31 cellular contexts compared by ENCODE assay signal in the genomic region with DNA sequence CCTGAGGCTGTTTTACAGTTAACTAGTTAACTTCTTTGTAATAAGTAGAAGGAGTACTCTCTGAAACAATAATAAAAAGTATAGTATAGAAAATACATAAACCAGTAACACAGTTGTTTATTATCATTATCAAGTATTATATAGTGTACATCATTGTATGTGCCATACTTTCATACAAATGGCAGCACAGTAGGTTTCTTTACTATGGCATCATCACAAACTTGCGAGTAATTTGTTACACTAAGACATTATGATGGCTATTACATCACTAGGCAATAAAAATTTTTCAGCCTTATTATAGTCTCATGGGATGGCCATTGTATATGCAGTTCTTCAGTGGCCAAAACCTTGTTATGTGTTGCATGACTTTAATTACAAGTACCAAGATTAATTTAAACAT.
A peak's percentile ranks its signal among the peaks of the same experiment; 100 is the strongest.
DNase-seq lines count a peak whose midpoint lies in the region; ATAC-seq and TF ChIP-seq lines count a peak whose summit lies in the region.
"Had no signal": no experiment of that assay in that cellular context is flagged by ENCODE, and none has a peak within 500 bp of the region (broad histone marks: within the 10 kb centered on the region; RNA-seq: fewer than 3 reads in every experiment).

No MANE protein-coding gene starts in this region.

- no peak overlapping the region for H3K9ac ChIP-seq in SU-DHL-6 (ENCODE audit: low read length)
- H3K9ac ChIP-seq: BLaER1; BLaER1 treated with 17β-estradiol and CSF1 and Interleukin-3, amounts not matched to agents 10 nM and 100 nM had no signal

- POLR2A ChIA-PET in HEK293 (lab: Yijun Ruan, JAX): no interaction called here
- POLR2A ChIA-PET in HEK293T (lab: Yijun Ruan, JAX): no interaction called here

- H3K27me3 ChIP-seq in RWPE2 (ENCODE audit: insufficient read depth, poor library complexity, severe bottlenecking): no peaks in the 10 kb centered on the region
- no peaks in the 10 kb centered on the region for H3K27me3 ChIP-seq in SU-DHL-6 (ENCODE audit: low read length)
- no peaks in the 10 kb centered on the region for H3K27me3 ChIP-seq in upper lobe of right lung
- H3K27me3 ChIP-seq: BE2C; BLaER1; BLaER1 treated with 17β-estradiol and CSF1 and Interleukin-3, amounts not matched to agents 10 nM and 100 nM had no signal

- DNase-seq in HEK293T (ENCODE audit: extremely low spot score): no peak
- DNase-seq in RWPE2 (ENCODE audit: low spot score): no peak
- DNase-seq in AML-193 (lab: John Stamatoyannopoulos, UW): no peak
- no peak for DNase-seq in upper lobe of right lung
- DNase-seq: 8988T; ACHN; BE2C; C1 segment of cervical spinal cord; Caco-2; Calu3; CD4-positive, alpha-beta memory T cell; CD4-positive, alpha-beta T cell; CD4-positive, CD25-positive, alpha-beta regulatory T cell; CD8-positive, alpha-beta memory T cell; CD8-positive, alpha-beta T cell; COR-L47; DMS 273 treated with DMSO at 0.1 percent for 48 hours; DMS153; DMS79; DMS79 treated with DMSO at 0.1 percent for 48 hours; DND-41; EL had no signal

- H3K9me3 ChIP-seq in HEK293 (ENCODE audit: control insufficient read depth, insufficient read depth, low read depth, low read length) (no peaks in the 10 kb centered on the region), RWPE2 (ENCODE audit: severe bottlenecking) (no peaks in the 10 kb centered on the region), SU-DHL-6 (ENCODE audit: insufficient read depth, low read length) (no peaks in the 10 kb centered on the region), upper lobe of right lung (no peaks in the 10 kb centered on the region)
- H3K9me3 ChIP-seq: A549; BE2C; BLaER1; BLaER1 treated with 17β-estradiol and CSF1 and Interleukin-3, amounts not matched to agents 10 nM and 100 nM; Caco-2 had no signal

- H3K79me2 ChIP-seq in SU-DHL-6 (ENCODE audit: insufficient read depth, low read length): no peaks in the 10 kb centered on the region

- CTCF ChIA-PET in HEK293 (lab: Yijun Ruan, JAX): no interaction called here
- CTCF ChIA-PET in HEK293T (lab: Yijun Ruan, JAX): no interaction called here

- H3K4me3 ChIP-seq in HEK293 (ENCODE audit: low read depth, low read length) (no peak overlapping the region), RWPE2 (ENCODE audit: severe bottlenecking) (no peak overlapping the region), SU-DHL-6 (ENCODE audit: insufficient read depth, low read length, poor library complexity, severe bottlenecking) (no peak overlapping the region), upper lobe of right lung (no peak overlapping the region)
- H3K4me3 ChIP-seq: A549; BLaER1; BLaER1 treated with 17β-estradiol and CSF1 and Interleukin-3, amounts not matched to agents 10 nM and 100 nM had no signal

- H3K36me3 ChIP-seq in HEK293 (ENCODE audit: control insufficient read depth in 2 of 2, insufficient read depth in 1 of 2, low read length in 2 of 2) (no peaks in the 10 kb centered on the region), RWPE2 (ENCODE audit: low read depth) (no peaks in the 10 kb centered on the region), SU-DHL-6 (ENCODE audit: low read length) (no peaks in the 10 kb centered on the region), upper lobe of right lung (no peaks in the 10 kb centered on the region)
- H3K36me3 ChIP-seq: BE2C; BLaER1; BLaER1 treated with 17β-estradiol and CSF1 and Interleukin-3, amounts not matched to agents 10 nM and 100 nM had no signal

- H3K4me2 ChIP-seq in SU-DHL-6 (ENCODE audit: low read depth, low read length, poor library complexity, severe bottlenecking): no peak overlapping the region
- H3K4me2 ChIP-seq: A549; BLaER1; BLaER1 treated with 17β-estradiol and CSF1 and Interleukin-3, amounts not matched to agents 10 nM and 100 nM had no signal

- no peaks in the 10 kb centered on the region for H3K9me2 ChIP-seq in SU-DHL-6 (replicated peaks; ENCODE audit: insufficient read depth, low read length)

- TF ChIP-seq CTCF in HEK293 (tag by site-specific recombination; IDR thresholded peaks at IDR 0.05) (no peak), RWPE2 (IDR thresholded peaks at IDR 0.05; ENCODE audit: poor library complexity, severe bottlenecking) (peak; percentile 30), SU-DHL-6 (IDR thresholded peaks at IDR 0.05; ENCODE audit: insufficient read depth, low read length, poor library complexity, severe bottlenecking) (no peak), upper lobe of right lung (IDR thresholded peaks at IDR 0.05) (no peak)

- intact Hi-C loops in upper lobe of right lung (cut with DNase I): no loop called here

- no peak for ATAC-seq in RWPE2 (ENCODE audit: low read depth)
- no peak for ATAC-seq in HG02571 (IDR thresholded peaks at IDR 0.05; ENCODE audit: unreplicated experiment)
- ATAC-seq in HG02610 (IDR thresholded peaks at IDR 0.05; ENCODE audit: unreplicated experiment): no peak
- no peak for ATAC-seq in upper lobe of right lung
- ATAC-seq: A549; CD8-positive, alpha-beta T cell had no signal

- H3K27ac ChIP-seq in HEK293 (ENCODE audit: extremely low read depth, low read depth, low read length) (no peak overlapping the region), RWPE2 (ENCODE audit: poor library complexity, severe bottlenecking) (no peak overlapping the region), SU-DHL-6 (ENCODE audit: low read depth, low read length) (no peak overlapping the region), upper lobe of right lung (no peak overlapping the region)
- H3K27ac ChIP-seq: 22Rv1; A549; BLaER1; BLaER1 treated with 17β-estradiol and CSF1 and Interleukin-3, amounts not matched to agents 10 nM and 100 nM; C4-2B had no signal

- H3K4me1 ChIP-seq in HEK293 (ENCODE audit: control insufficient read depth, insufficient read depth, low read length): 0 out of 2 replicates have a peak, but pooled peaks cover 3% of the 10 kb centered on the region
- H3K4me1 ChIP-seq in RWPE2 (ENCODE audit: insufficient read depth, poor library complexity, severe bottlenecking): no peaks in the 10 kb centered on the region
- no peaks in the 10 kb centered on the region for H3K4me1 ChIP-seq in upper lobe of right lung
- H3K4me1 ChIP-seq: A549; BE2C; BLaER1; BLaER1 treated with 17β-estradiol and CSF1 and Interleukin-3, amounts not matched to agents 10 nM and 100 nM; Caco-2 had no signal

- no peaks in the 10 kb centered on the region for H3F3A ChIP-seq in SU-DHL-6 (ENCODE audit: insufficient read depth)

- peak overlapping the region; percentile 35 for H2AFZ ChIP-seq in SU-DHL-6 (ENCODE audit: low read depth, low read length, severe bottlenecking)

- no peaks in the 10 kb centered on the region for H4K20me1 ChIP-seq in SU-DHL-6 (ENCODE audit: low read depth, low read length)
- H4K20me1 ChIP-seq: BLaER1; BLaER1 treated with 17β-estradiol and CSF1 and Interleukin-3, amounts not matched to agents 10 nM and 100 nM had no signal

TF ChIP-seq in HEK293, 187 proteins besides CTCF, POLR2A, EP300 and RAD21 (continues in another document):
- TF ChIP-seq, protein P1, sequence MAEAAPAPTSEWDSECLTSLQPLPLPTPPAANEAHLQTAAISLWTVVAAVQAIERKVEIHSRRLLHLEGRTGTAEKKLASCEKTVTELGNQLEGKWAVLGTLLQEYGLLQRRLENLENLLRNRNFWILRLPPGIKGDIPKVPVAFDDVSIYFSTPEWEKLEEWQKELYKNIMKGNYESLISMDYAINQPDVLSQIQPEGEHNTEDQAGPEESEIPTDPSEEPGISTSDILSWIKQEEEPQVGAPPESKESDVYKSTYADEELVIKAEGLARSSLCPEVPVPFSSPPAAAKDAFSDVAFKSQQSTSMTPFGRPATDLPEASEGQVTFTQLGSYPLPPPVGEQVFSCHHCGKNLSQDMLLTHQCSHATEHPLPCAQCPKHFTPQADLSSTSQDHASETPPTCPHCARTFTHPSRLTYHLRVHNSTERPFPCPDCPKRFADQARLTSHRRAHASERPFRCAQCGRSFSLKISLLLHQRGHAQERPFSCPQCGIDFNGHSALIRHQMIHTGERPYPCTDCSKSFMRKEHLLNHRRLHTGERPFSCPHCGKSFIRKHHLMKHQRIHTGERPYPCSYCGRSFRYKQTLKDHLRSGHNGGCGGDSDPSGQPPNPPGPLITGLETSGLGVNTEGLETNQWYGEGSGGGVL (tag by site-specific recombination; IDR thresholded peaks at IDR 0.05): no peak
- TF ChIP-seq ZNF114 (tag by site-specific recombination; IDR thresholded peaks at IDR 0.05) (no peak), GLIS1 (tag by site-specific recombination; IDR thresholded peaks at IDR 0.05) (no peak), SP2 (tag by site-specific recombination; IDR thresholded peaks at IDR 0.05) (no peak)

TF ChIP-seq in HEK293T, 16 proteins besides CTCF, POLR2A, EP300 and RAD21:
- TF ChIP-seq, protein P2, sequence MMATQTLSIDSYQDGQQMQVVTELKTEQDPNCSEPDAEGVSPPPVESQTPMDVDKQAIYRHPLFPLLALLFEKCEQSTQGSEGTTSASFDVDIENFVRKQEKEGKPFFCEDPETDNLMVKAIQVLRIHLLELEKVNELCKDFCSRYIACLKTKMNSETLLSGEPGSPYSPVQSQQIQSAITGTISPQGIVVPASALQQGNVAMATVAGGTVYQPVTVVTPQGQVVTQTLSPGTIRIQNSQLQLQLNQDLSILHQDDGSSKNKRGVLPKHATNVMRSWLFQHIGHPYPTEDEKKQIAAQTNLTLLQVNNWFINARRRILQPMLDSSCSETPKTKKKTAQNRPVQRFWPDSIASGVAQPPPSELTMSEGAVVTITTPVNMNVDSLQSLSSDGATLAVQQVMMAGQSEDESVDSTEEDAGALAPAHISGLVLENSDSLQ (IDR thresholded peaks at IDR 0.05): peak; percentile 55
- no peak; the same call in 1 of the 2 replicates for TF ChIP-seq CTBP1 (IDR thresholded peaks at IDR 0.05; ENCODE audit: borderline replicate concordance)
TF ChIP-seq in HEK293T: peak in this region for 1.
